Comparison of ENCODE assay signal across 24 cellular contexts in the genomic region with DNA sequence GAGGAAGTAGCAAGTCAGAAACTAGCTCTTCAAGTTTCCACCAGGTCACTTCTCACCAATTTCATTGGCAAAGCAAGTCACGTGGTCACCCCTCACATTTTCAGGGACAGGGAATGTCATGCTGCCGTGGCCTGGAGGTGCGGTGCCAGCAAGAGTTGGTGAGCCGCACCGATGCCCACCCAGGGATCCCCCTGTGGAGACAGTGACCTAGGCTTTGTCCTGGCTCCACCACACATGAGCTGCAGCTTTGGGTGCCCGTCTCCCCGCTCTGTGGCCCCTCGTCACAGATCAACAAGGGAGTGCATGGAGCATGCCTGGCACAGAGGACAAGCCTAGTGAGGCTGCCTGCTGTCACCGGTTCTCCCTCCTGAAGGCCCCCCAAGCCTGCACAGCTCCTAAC.
"Had no signal": no experiment of that assay in that cellular context is flagged by ENCODE, and none has a peak within 500 bp of the region (broad histone marks: within the 10 kb centered on the region; RNA-seq: fewer than 3 reads in every experiment).

No MANE protein-coding gene starts in this region.

- H2AFZ ChIP-seq: parathyroid adenoma had no signal

- H3K9me3 ChIP-seq: gastrocnemius medialis, neutrophil, prostate gland, sigmoid colon, thoracic aorta, vagina had no signal

- H3K36me3 Mint-ChIP-seq: natural killer cell had no signal

- ATAC-seq: esophagus mucosa; gastrocnemius medialis; left cardiac atrium; left lung; natural killer cell; right cardiac atrium; stimulated activated naive B cell treated with anti-CD40 and anti-IgM and Interleukin-4, amounts not matched to agents 10 μg/mL and 1 μg/mL and 100 μg/mL, for 72 hours had no signal

- H3K27me3 ChIP-seq: gastrocnemius medialis, tibial nerve, vagina had no signal

- H3K27ac ChIP-seq: dorsolateral prefrontal cortex, epithelial cell of prostate, gastrocnemius medialis, left lung, neutrophil, parathyroid adenoma, prostate gland, sigmoid colon, thoracic aorta, tibial nerve, vagina had no signal

- H3K27ac Mint-ChIP-seq: endodermal cell; natural killer cell; stimulated activated naive B cell treated with anti-CD40 and anti-IgM and Interleukin-4, amounts not matched to agents 10 μg/mL and 1 μg/mL and 100 μg/mL, for 72 hours; stimulated activated naive CD8-positive, alpha-beta T cell treated with anti-CD3 and anti-CD28 coated beads, Interleukin-15, Interleukin-2, amounts not matched to agents 100 ng/mL and 50 ng/mL, for 24 hours had no signal

- H3K4me3 Mint-ChIP-seq: endodermal cell; natural killer cell; stimulated activated naive B cell treated with anti-CD40 and anti-IgM and Interleukin-4, amounts not matched to agents 10 μg/mL and 1 μg/mL and 100 μg/mL, for 72 hours; stimulated activated naive CD8-positive, alpha-beta T cell treated with anti-CD3 and anti-CD28 coated beads, Interleukin-15, Interleukin-2, amounts not matched to agents 100 ng/mL and 50 ng/mL, for 24 hours had no signal

- H3K36me3 ChIP-seq: gastrocnemius medialis, left lung, neutrophil, prostate gland, sigmoid colon, thoracic aorta, tibial nerve, vagina had no signal

- H3K4me1 Mint-ChIP-seq: natural killer cell had no signal

- H3K4me3 ChIP-seq: dorsolateral prefrontal cortex, gastrocnemius medialis, left lung, prostate gland, sigmoid colon, thoracic aorta, tibial nerve, vagina had no signal

- H3K9ac ChIP-seq: parathyroid adenoma had no signal

- H3K79me2 ChIP-seq: parathyroid adenoma had no signal

- DNase-seq: cerebellar nuclear complex; effector CD4-positive, alpha-beta T cell; endodermal cell; foreskin fibroblast; gastrocnemius medialis; left cardiac atrium; mesenchymal stem cell; natural killer cell; right cardiac atrium; stimulated activated CD4-positive, alpha-beta T cell treated with anti-CD3 and anti-CD28 coated beads, Interleukin-15, amount 100 ng/mL, for 24 hours; stimulated activated CD4-positive, alpha-beta T cell treated with anti-CD3 and anti-CD28 coated beads, Interleukin-2, amount 100 ng/mL, for 48 hours; stimulated activated naive B cell treated with anti-CD40 and anti-IgM and Interleukin-4, amounts not matched to agents 10 μg/mL and 1 μg/mL and 100 μg/mL, for 72 hours had no signal

- H3K4me1 ChIP-seq: gastrocnemius medialis, left lung, parathyroid adenoma, prostate gland, sigmoid colon, tibial nerve, vagina had no signal
